ENCODE assay signal across 19 cellular contexts in genomic region chr12:76554411-76555225, GRCh38. TPM values are rescaled to one million over a fixed set of nuclear protein-coding genes. Genes with fewer than 3 reads are reported as not detected.
DNase-seq lines count a peak whose midpoint lies in the region; ATAC-seq and TF ChIP-seq lines count a peak whose summit lies in the region.
"Had no signal": no experiment of that assay in that cellular context is flagged by ENCODE, and none has a peak within 500 bp of the region (broad histone marks: within the 10 kb centered on the region; RNA-seq: fewer than 3 reads in every experiment).

No MANE protein-coding gene starts in this region.

- no peak for DNase-seq in CD8-positive, alpha-beta T cell
- no peak for DNase-seq in T-helper 17 cell
- no peak for DNase-seq in vagina (ENCODE audit: extremely low spot score in 2 of 2)
- DNase-seq in posterior vena cava (ENCODE audit: low spot score): no peak
- DNase-seq in effector memory CD4-positive, alpha-beta T cell: no peak
- DNase-seq: activated CD4-positive, alpha-beta T cell treated with anti-CD3 and anti-CD28 coated beads, Interleukin-2, amount 50 U/mL, for 1 hour; aorta; COR-L47; NCI-H1048; Peyer's patch; sigmoid colon; stimulated activated CD4-positive, alpha-beta T cell treated with anti-CD3 and anti-CD28 coated beads, Interleukin-4, amount 100 ng/mL, for 4 hours; T-helper 2 cell had no signal

- peak overlapping the region; percentile 58 for H3K27ac Mint-ChIP-seq in CD8-positive, alpha-beta T cell
- peak overlapping the region; percentile 67 for H3K27ac Mint-ChIP-seq in T-helper 17 cell
- H3K27ac Mint-ChIP-seq: dendritic cell treated with granulocyte-macrophage colony-stimulating factor and Interleukin-4, amounts not matched to agents 40 ng/mL and 50 ng/mL, for 4 days; neural progenitor cell; type B pancreatic cell had no signal

- intact Hi-C loops in CD8-positive, alpha-beta T cell (cut with DNase I, micrococcal nuclease): loop anchor here (5.0 kb wide), 4 partner anchors 32 to 1042 kb away; partner anchors contain the start of genes KRR1 (in 1 of the 2) and PHLDA1 (in 1 of the 2)
- intact Hi-C loops in vagina (cut with DNase I): no loop called here
- intact Hi-C loops in posterior vena cava (cut with DNase I): loop anchor here in 1 of 2 donors (5.0 kb wide), 1 partner anchor 207 kb away; the partner anchor contains the start of gene BBS10

- CTCF ChIA-PET in CD8-positive, alpha-beta T cell (lab: Charles Lee): interaction anchor here (0.7 kb wide), 2 partner anchors 32 to 529 kb away, joined by 3 read pairs; no protein-coding TSS in a partner anchor

- peaks cover 68% of the 10 kb centered on the region for H3K4me1 ChIP-seq in CD8-positive, alpha-beta T cell (ENCODE audit: insufficient read depth, low read length)
- peaks cover 43% of the 10 kb centered on the region for H3K4me1 ChIP-seq in Loucy (ENCODE audit: insufficient read depth, low read length, poor library complexity, severe bottlenecking)
- H3K4me1 ChIP-seq in muscle layer of duodenum (ENCODE audit: control insufficient read depth in 1 of 2, insufficient read depth in 2 of 2, low read length in 2 of 2): peaks cover 4 to 29% of the 10 kb centered on the region in 2 donors
- peaks cover 47% of the 10 kb centered on the region for H3K4me1 ChIP-seq in vagina
- peaks cover 14% of the 10 kb centered on the region for H3K4me1 ChIP-seq in effector memory CD4-positive, alpha-beta T cell (ENCODE audit: control insufficient read depth, insufficient read depth, low read length, poor library complexity, severe bottlenecking)

- POLR2A ChIA-PET in CD8-positive, alpha-beta T cell (lab: Charles Lee): interaction anchor here (0.6 to 0.7 kb wide), 3 partner anchors 56 to 106 kb away, joined by 3 read pairs; no protein-coding TSS in a partner anchor

- H3K9me3 Mint-ChIP-seq in CD8-positive, alpha-beta T cell: no peaks in the 10 kb centered on the region
- H3K9me3 Mint-ChIP-seq: dendritic cell treated with granulocyte-macrophage colony-stimulating factor and Interleukin-4, amounts not matched to agents 40 ng/mL and 50 ng/mL, for 4 days; neural progenitor cell; type B pancreatic cell had no signal

- no peaks in the 10 kb centered on the region for H3K27me3 ChIP-seq in CD8-positive, alpha-beta T cell (ENCODE audit: insufficient read depth, low read length)
- H3K27me3 ChIP-seq in Loucy (ENCODE audit: insufficient read depth, low read length, poor library complexity, severe bottlenecking) (no peaks in the 10 kb centered on the region), muscle layer of duodenum (ENCODE audit: low read depth, low read length) (no peaks in the 10 kb centered on the region), vagina (no peaks in the 10 kb centered on the region)
- H3K27me3 ChIP-seq in effector memory CD4-positive, alpha-beta T cell (replicated peaks; ENCODE audit: control insufficient read depth, insufficient read depth, low read length, poor library complexity, severe bottlenecking): no peaks in the 10 kb centered on the region
- H3K27me3 ChIP-seq: neural progenitor cell, Peyer's patch, sigmoid colon had no signal

- H3K36me3 Mint-ChIP-seq in CD8-positive, alpha-beta T cell: peaks cover 11% of the 10 kb centered on the region
- peaks cover 6% of the 10 kb centered on the region for H3K36me3 Mint-ChIP-seq in T-helper 17 cell (ENCODE audit: low read depth)
- H3K36me3 Mint-ChIP-seq: type B pancreatic cell had no signal

- H3K79me2 ChIP-seq in Loucy (ENCODE audit: insufficient read depth, low read length): peaks cover 87% of the 10 kb centered on the region

- no peak overlapping the region for H2AFZ ChIP-seq in Loucy (ENCODE audit: low read length)
- H2AFZ ChIP-seq: neural progenitor cell had no signal

- no peak overlapping the region for H3K27ac ChIP-seq in CD8-positive, alpha-beta T cell (ENCODE audit: low read depth, low read length)
- H3K27ac ChIP-seq in muscle layer of duodenum (ENCODE audit: low read length) (peak overlapping the region; percentile 20), vagina (no peak overlapping the region)
- no peak overlapping the region for H3K27ac ChIP-seq in effector memory CD4-positive, alpha-beta T cell (ENCODE audit: insufficient read depth, low read length, poor library complexity, severe bottlenecking)
- H3K27ac ChIP-seq: neural progenitor cell, Peyer's patch, sigmoid colon had no signal

- peaks cover 2% of the 10 kb centered on the region for H3F3A ChIP-seq in Loucy (ENCODE audit: low read depth)

- peaks cover 78% of the 10 kb centered on the region for H4K20me1 ChIP-seq in Loucy (ENCODE audit: insufficient read depth, low read length, poor library complexity, severe bottlenecking)

- H3K9ac ChIP-seq in Loucy (ENCODE audit: low read depth, low read length, poor library complexity, severe bottlenecking): no peak overlapping the region
- H3K9ac ChIP-seq: neural progenitor cell had no signal

- peak overlapping the region; percentile 79 for H3K4me2 ChIP-seq in Loucy (ENCODE audit: low read depth, low read length, poor library complexity, severe bottlenecking)
- H3K4me2 ChIP-seq: neural progenitor cell had no signal

- peaks cover 78% of the 10 kb centered on the region for H3K4me1 Mint-ChIP-seq in CD8-positive, alpha-beta T cell (ENCODE audit: low read depth)
- H3K4me1 Mint-ChIP-seq in T-helper 17 cell: peaks cover 42% of the 10 kb centered on the region

- no peak for TF ChIP-seq CTCF in CD8-positive, alpha-beta T cell (IDR thresholded peaks at IDR 0.05)
- TF ChIP-seq CTCF in Loucy (conservative IDR thresholded peaks at IDR 0.05; ENCODE audit: low read length): no peak
- TF ChIP-seq CTCF in vagina (IDR thresholded peaks at IDR 0.05): no peak

- H3K9me3 ChIP-seq in CD8-positive, alpha-beta T cell (ENCODE audit: low read length): no peaks in the 10 kb centered on the region
- H3K9me3 ChIP-seq in Loucy (ENCODE audit: insufficient read depth, low read depth, low read length): no peaks in the 10 kb centered on the region
- H3K9me3 ChIP-seq in T-helper 17 cell (ENCODE audit: control insufficient read depth, low read length, poor library complexity, severe bottlenecking): no peaks in the 10 kb centered on the region
- H3K9me3 ChIP-seq in muscle layer of duodenum (ENCODE audit: control insufficient read depth in 1 of 2, low read length in 2 of 2): no peaks in the 10 kb centered on the region
- H3K9me3 ChIP-seq in vagina: no peaks in the 10 kb centered on the region
- no peaks in the 10 kb centered on the region for H3K9me3 ChIP-seq in effector memory CD4-positive, alpha-beta T cell (ENCODE audit: control insufficient read depth, low read length)
- H3K9me3 ChIP-seq: Peyer's patch, sigmoid colon had no signal

- H3K4me3 ChIP-seq in CD8-positive, alpha-beta T cell (ENCODE audit: low read depth, low read length): no peak overlapping the region
- H3K4me3 ChIP-seq in Loucy (ENCODE audit: low read length, poor library complexity, severe bottlenecking) (peak overlapping the region; percentile 98), muscle layer of duodenum (ENCODE audit: low read depth in 1 of 2, low read length in 2 of 2) (no peak overlapping the region), vagina (no peak overlapping the region)
- no peak overlapping the region for H3K4me3 ChIP-seq in effector memory CD4-positive, alpha-beta T cell (ENCODE audit: insufficient read depth, low read depth, low read length, poor library complexity, severe bottlenecking)
- H3K4me3 ChIP-seq: neural progenitor cell, Peyer's patch, sigmoid colon had no signal

- no peaks in the 10 kb centered on the region for H3K9me2 ChIP-seq in Loucy (replicated peaks; ENCODE audit: low read depth, low read length)

- ATAC-seq in CD8-positive, alpha-beta T cell: no peak
- ATAC-seq in T-helper 17 cell (no peak), HG02973 (IDR thresholded peaks at IDR 0.05; ENCODE audit: unreplicated experiment) (no peak)

- H3K4me3 Mint-ChIP-seq in CD8-positive, alpha-beta T cell: peak overlapping the region; percentile 26
- no peak overlapping the region for H3K4me3 Mint-ChIP-seq in T-helper 17 cell
- H3K4me3 Mint-ChIP-seq: dendritic cell treated with granulocyte-macrophage colony-stimulating factor and Interleukin-4, amounts not matched to agents 40 ng/mL and 50 ng/mL, for 4 days; neural progenitor cell had no signal

- no peak for TF ChIP-seq POLR2A in vagina (IDR thresholded peaks at IDR 0.05)

- no peaks in the 10 kb centered on the region for H3K36me3 ChIP-seq in CD8-positive, alpha-beta T cell (ENCODE audit: insufficient read depth, low read length)
- H3K36me3 ChIP-seq in Loucy (ENCODE audit: insufficient read depth, low read length) (no peaks in the 10 kb centered on the region), muscle layer of duodenum (ENCODE audit: control insufficient read depth in 1 of 2, insufficient read depth in 2 of 2, low read length in 2 of 2) (no peaks in the 10 kb centered on the region), vagina (no peaks in the 10 kb centered on the region)
- H3K36me3 ChIP-seq in effector memory CD4-positive, alpha-beta T cell (ENCODE audit: control insufficient read depth, insufficient read depth, low read length): peaks cover 4% of the 10 kb centered on the region
- H3K36me3 ChIP-seq: neural progenitor cell, Peyer's patch, sigmoid colon had no signal

- H3K27me3 Mint-ChIP-seq in CD8-positive, alpha-beta T cell (ENCODE audit: low read depth): no peaks in the 10 kb centered on the region
- H3K27me3 Mint-ChIP-seq in T-helper 17 cell: no peaks in the 10 kb centered on the region
- H3K27me3 Mint-ChIP-seq: dendritic cell treated with granulocyte-macrophage colony-stimulating factor and Interleukin-4, amounts not matched to agents 40 ng/mL and 50 ng/mL, for 4 days; type B pancreatic cell had no signal

RNA-seq across cellular contexts. Expression of gene OSBPL8, which starts 5.0 kb away (rescaled TPM):
- 100 to 1,000 TPM; 112 to 115 TPM for total RNA-seq in CD8-positive, alpha-beta T cell
- 100 to 1,000 TPM; 141 to 146 TPM for total RNA-seq in T-helper 17 cell
- total RNA-seq in vagina: 66.5 TPM
- total RNA-seq in posterior vena cava: 10 to 100 TPM; 72.7 to 87.3 TPM
